In the genomic region with DNA sequence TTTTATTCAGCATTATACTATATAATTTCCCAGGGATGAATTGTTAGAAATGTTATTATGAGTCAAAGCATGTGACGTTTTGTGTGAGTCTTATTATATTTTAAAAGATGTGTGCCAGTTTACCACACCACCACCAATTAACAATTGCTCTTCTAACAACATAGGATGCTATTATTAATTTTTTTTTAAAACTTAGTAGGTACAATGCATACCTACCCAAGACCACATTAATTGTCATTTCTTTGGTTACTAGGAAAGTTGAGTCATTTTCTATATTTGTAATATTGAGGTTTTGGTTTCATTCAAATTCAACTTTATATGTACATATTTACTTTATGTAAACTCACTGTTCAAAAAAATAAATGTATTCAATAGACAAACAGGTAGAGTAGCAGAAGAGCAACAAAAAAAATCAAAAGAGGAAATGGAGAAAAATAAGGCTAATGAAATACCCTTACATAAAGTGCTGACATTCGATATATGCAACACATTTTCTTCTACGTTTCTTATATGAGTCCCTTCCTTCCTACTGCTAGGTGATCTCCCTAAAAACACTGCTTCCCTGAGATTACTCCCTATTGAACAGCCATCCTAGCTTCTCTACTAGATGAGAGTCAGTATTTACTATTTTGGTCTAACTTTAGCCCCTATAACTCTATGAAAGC, we compare ENCODE assay signal across 1 cellular context.
TF ChIP-seq lines count a peak whose summit lies in the region.

No MANE protein-coding gene starts in this region.

TF ChIP-seq in GM12878, 131 proteins besides CTCF, POLR2A, EP300 and RAD21 (continued from another document):
- TF ChIP-seq, protein P1, sequence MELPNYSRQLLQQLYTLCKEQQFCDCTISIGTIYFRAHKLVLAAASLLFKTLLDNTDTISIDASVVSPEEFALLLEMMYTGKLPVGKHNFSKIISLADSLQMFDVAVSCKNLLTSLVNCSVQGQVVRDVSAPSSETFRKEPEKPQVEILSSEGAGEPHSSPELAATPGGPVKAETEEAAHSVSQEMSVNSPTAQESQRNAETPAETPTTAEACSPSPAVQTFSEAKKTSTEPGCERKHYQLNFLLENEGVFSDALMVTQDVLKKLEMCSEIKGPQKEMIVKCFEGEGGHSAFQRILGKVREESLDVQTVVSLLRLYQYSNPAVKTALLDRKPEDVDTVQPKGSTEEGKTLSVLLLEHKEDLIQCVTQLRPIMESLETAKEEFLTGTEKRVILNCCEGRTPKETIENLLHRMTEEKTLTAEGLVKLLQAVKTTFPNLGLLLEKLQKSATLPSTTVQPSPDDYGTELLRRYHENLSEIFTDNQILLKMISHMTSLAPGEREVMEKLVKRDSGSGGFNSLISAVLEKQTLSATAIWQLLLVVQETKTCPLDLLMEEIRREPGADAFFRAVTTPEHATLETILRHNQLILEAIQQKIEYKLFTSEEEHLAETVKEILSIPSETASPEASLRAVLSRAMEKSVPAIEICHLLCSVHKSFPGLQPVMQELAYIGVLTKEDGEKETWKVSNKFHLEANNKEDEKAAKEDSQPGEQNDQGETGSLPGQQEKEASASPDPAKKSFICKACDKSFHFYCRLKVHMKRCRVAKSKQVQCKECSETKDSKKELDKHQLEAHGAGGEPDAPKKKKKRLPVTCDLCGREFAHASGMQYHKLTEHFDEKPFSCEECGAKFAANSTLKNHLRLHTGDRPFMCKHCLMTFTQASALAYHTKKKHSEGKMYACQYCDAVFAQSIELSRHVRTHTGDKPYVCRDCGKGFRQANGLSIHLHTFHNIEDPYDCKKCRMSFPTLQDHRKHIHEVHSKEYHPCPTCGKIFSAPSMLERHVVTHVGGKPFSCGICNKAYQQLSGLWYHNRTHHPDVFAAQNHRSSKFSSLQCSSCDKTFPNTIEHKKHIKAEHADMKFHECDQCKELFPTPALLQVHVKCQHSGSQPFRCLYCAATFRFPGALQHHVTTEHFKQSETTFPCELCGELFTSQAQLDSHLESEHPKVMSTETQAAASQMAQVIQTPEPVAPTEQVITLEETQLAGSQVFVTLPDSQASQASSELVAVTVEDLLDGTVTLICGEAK (IDR thresholded peaks at IDR 0.05; ENCODE audit: borderline replicate concordance): peak; percentile 50; the same call in 1 of the 2 replicates
